1 cellular context compared by ENCODE assay signal in genomic region chr17:61597606-61598005, GRCh38.
TF ChIP-seq lines count a peak whose summit lies in the region.

No MANE protein-coding gene starts in this region.

TF ChIP-seq in A549, 52 proteins besides CTCF, POLR2A, EP300 and RAD21 (continued from another document):
- TF ChIP-seq HOXB13 (CRISPR knock-in tag; IDR thresholded peaks at IDR 0.05; ENCODE audit: low read depth) (no peak), MAFK (IDR thresholded peaks at IDR 0.05; ENCODE audit: partially characterized antibody) (no peak)
